Comparison of ENCODE assay signal across 25 cellular contexts in genomic region chr18:35466334-35466733, GRCh38. TPM values are rescaled to one million over a fixed set of nuclear protein-coding genes. Genes with fewer than 3 reads are reported as not detected.
DNase-seq lines count a peak whose midpoint lies in the region; ATAC-seq and TF ChIP-seq lines count a peak whose summit lies in the region.
"Had no signal": no experiment of that assay in that cellular context is flagged by ENCODE, and none has a peak within 500 bp of the region (broad histone marks: within the 10 kb centered on the region; RNA-seq: fewer than 3 reads in every experiment).

No MANE protein-coding gene starts in this region.

- H3K36me3 Mint-ChIP-seq in Calu3 (ENCODE audit: insufficient read depth, unreplicated experiment) (peaks cover 32% of the 10 kb centered on the region), endothelial cell (ENCODE audit: low read depth, unreplicated experiment) (peaks cover 7% of the 10 kb centered on the region)
- peaks cover 2% of the 10 kb centered on the region for H3K36me3 Mint-ChIP-seq in activated CD4-positive, alpha-beta T cell treated with anti-CD3 and anti-CD28 coated beads, Interleukin-2, amount 10 ng/mL, durations not matched to agents 24 days and 14 days (ENCODE audit: low read depth)

- TF ChIP-seq CTCF in Calu3 (IDR thresholded peaks at IDR 0.05; ENCODE audit: unreplicated experiment) = no peak
- no peak for TF ChIP-seq CTCF in endothelial cell (IDR thresholded peaks at IDR 0.05; ENCODE audit: unreplicated experiment)

- DNase-seq in Calu3 (no peak), endothelial cell (ENCODE audit: low spot score) (no peak), NCI-H1436 (lab: John Stamatoyannopoulos, UW) (no peak), D341Med (ENCODE audit: low spot score) (no peak)
- DNase-seq in activated CD4-positive, alpha-beta T cell treated with anti-CD3 and anti-CD28 coated beads, Interleukin-2, amount 10 ng/mL, durations not matched to agents 24 days and 14 days = no peak
- DNase-seq: activated CD4-positive, alpha-beta T cell treated with anti-CD3 and anti-CD28 coated beads for 1 hour; activated CD8-positive, alpha-beta memory T cell treated with anti-CD3 and anti-CD28 coated beads for 24 hours; activated naive CD4-positive, alpha-beta T cell; activated T-cell treated with anti-CD3 and anti-CD28 coated beads, Interleukin-2, amount 50 U/mL, for 1 hour; BE2C; brain microvascular endothelial cell; COR-L47; effector memory CD4-positive, alpha-beta T cell; foreskin melanocyte; H7; NCI-H1048; NCI-H187; NCI-H526 treated with DMSO at 0.1 percent for 48 hours; ovary; stimulated activated CD4-positive, alpha-beta T cell treated with anti-CD3 and anti-CD28 coated beads, Interleukin-4, amount 100 ng/mL, for 24 hours had no signal

- intact Hi-C loops in Calu3 (cut with micrococcal nuclease; ENCODE audit: unreplicated experiment) = no loop called here
- intact Hi-C loops in activated CD4-positive, alpha-beta T cell treated with anti-CD3 and anti-CD28 coated beads, Interleukin-2, amount 10 ng/mL, durations not matched to agents 24 days and 14 days (cut with micrococcal nuclease) = no loop called here

- H3K27me3 Mint-ChIP-seq in Calu3 (ENCODE audit: unreplicated experiment) = no peaks in the 10 kb centered on the region
- peaks cover 2% of the 10 kb centered on the region for H3K27me3 Mint-ChIP-seq in endothelial cell (ENCODE audit: unreplicated experiment)
- H3K27me3 Mint-ChIP-seq in activated CD4-positive, alpha-beta T cell treated with anti-CD3 and anti-CD28 coated beads, Interleukin-2, amount 10 ng/mL, durations not matched to agents 24 days and 14 days = no peaks in the 10 kb centered on the region
- H3K27me3 Mint-ChIP-seq: stimulated activated naive CD8-positive, alpha-beta T cell treated with anti-CD3 and anti-CD28 coated beads, Interleukin-15, Interleukin-2, amounts not matched to agents 100 ng/mL and 50 ng/mL, for 24 hours had no signal

- H3K27ac Mint-ChIP-seq in Calu3 (ENCODE audit: unreplicated experiment) = peak overlapping the region; percentile 53
- peak overlapping the region; percentile 93 for H3K27ac Mint-ChIP-seq in endothelial cell (ENCODE audit: unreplicated experiment)
- no peak overlapping the region for H3K27ac Mint-ChIP-seq in activated CD4-positive, alpha-beta T cell treated with anti-CD3 and anti-CD28 coated beads, Interleukin-2, amount 10 ng/mL, durations not matched to agents 24 days and 14 days
- H3K27ac Mint-ChIP-seq: nephron; stimulated activated naive CD8-positive, alpha-beta T cell treated with anti-CD3 and anti-CD28 coated beads, Interleukin-15, Interleukin-2, amounts not matched to agents 100 ng/mL and 50 ng/mL, for 24 hours had no signal

- no TSS peak for BruUV-seq in Calu3 (replicated peaks; lab: Mats Ljungman, UMichigan)

- CTCF ChIA-PET in Calu3 (lab: Charles Lee) = interaction anchor here (0.9 kb wide), 1 partner anchor 12 kb away, joined by 4 read pairs; no protein-coding TSS in a partner anchor

- H3K4me1 Mint-ChIP-seq in Calu3 (ENCODE audit: low read depth, unreplicated experiment) (peaks cover 32% of the 10 kb centered on the region), endothelial cell (ENCODE audit: unreplicated experiment) (peaks cover 63% of the 10 kb centered on the region)
- peaks cover 4% of the 10 kb centered on the region for H3K4me1 Mint-ChIP-seq in activated CD4-positive, alpha-beta T cell treated with anti-CD3 and anti-CD28 coated beads, Interleukin-2, amount 10 ng/mL, durations not matched to agents 24 days and 14 days
- H3K4me1 Mint-ChIP-seq: nephron had no signal

- H3K9me3 Mint-ChIP-seq in Calu3 (ENCODE audit: low read depth, unreplicated experiment) = no peaks in the 10 kb centered on the region
- H3K9me3 Mint-ChIP-seq in endothelial cell (ENCODE audit: unreplicated experiment) = no peaks in the 10 kb centered on the region
- H3K9me3 Mint-ChIP-seq in activated CD4-positive, alpha-beta T cell treated with anti-CD3 and anti-CD28 coated beads, Interleukin-2, amount 10 ng/mL, durations not matched to agents 24 days and 14 days = no peaks in the 10 kb centered on the region
- H3K9me3 Mint-ChIP-seq: nephron; stimulated activated naive CD8-positive, alpha-beta T cell treated with anti-CD3 and anti-CD28 coated beads, Interleukin-15, Interleukin-2, amounts not matched to agents 100 ng/mL and 50 ng/mL, for 24 hours had no signal

- H3K4me3 Mint-ChIP-seq in Calu3 (ENCODE audit: low read depth, unreplicated experiment) (no peak overlapping the region), endothelial cell (ENCODE audit: unreplicated experiment) (peak overlapping the region; percentile 85)
- H3K4me3 Mint-ChIP-seq in activated CD4-positive, alpha-beta T cell treated with anti-CD3 and anti-CD28 coated beads, Interleukin-2, amount 10 ng/mL, durations not matched to agents 24 days and 14 days = no peak overlapping the region
- H3K4me3 Mint-ChIP-seq: nephron; stimulated activated naive CD8-positive, alpha-beta T cell treated with anti-CD3 and anti-CD28 coated beads, Interleukin-15, Interleukin-2, amounts not matched to agents 100 ng/mL and 50 ng/mL, for 24 hours had no signal

- peak; percentile 41 for ATAC-seq in GM19328 (IDR thresholded peaks at IDR 0.05; ENCODE audit: unreplicated experiment)
- ATAC-seq in HG02852 (IDR thresholded peaks at IDR 0.05; ENCODE audit: unreplicated experiment) = peak; percentile 39
- no peak for ATAC-seq in HG03354 (IDR thresholded peaks at IDR 0.05; ENCODE audit: poor library complexity, severe bottlenecking, unreplicated experiment)

RNA-seq across cellular contexts. Expression of gene INO80C, which starts 31.4 kb away (rescaled TPM):
- 27.0 and 41.9 TPM in 2 replicates for total RNA-seq in Calu3 (2022)
- 29.7 TPM for total RNA-seq in endothelial cell (ENCODE audit: unreplicated experiment)
- total RNA-seq in activated CD4-positive, alpha-beta T cell treated with anti-CD3 and anti-CD28 coated beads, Interleukin-2, amount 10 ng/mL, durations not matched to agents 24 days and 14 days = 34.7 and 37.6 TPM in 2 replicates
